1 cellular context compared by ENCODE assay signal in genomic region chr20:58559368-58559729, GRCh38.
TF ChIP-seq lines count a peak whose summit lies in the region.

No MANE protein-coding gene starts in this region.

TF ChIP-seq in SK-N-SH treated with all-trans-retinoic acid at 6 μM for 48 hours, 23 proteins besides CTCF, POLR2A, EP300 and RAD21 (continued from another document):
- TF ChIP-seq CREB5 (CRISPR knock-in tag; IDR thresholded peaks at IDR 0.05; ENCODE audit: low read depth) (no peak), ESRRG (CRISPR knock-in tag; IDR thresholded peaks at IDR 0.05) (no peak), OSR1 (CRISPR knock-in tag; IDR thresholded peaks at IDR 0.05) (no peak), ZFP30 (CRISPR knock-in tag; IDR thresholded peaks at IDR 0.05) (no peak), ZNF8 (CRISPR knock-in tag; IDR thresholded peaks at IDR 0.05) (no peak), ISL1 (CRISPR knock-in tag; IDR thresholded peaks at IDR 0.05) (no peak), POU6F1 (CRISPR knock-in tag; IDR thresholded peaks at IDR 0.05; ENCODE audit: borderline replicate concordance, low read depth) (no peak), ZNF70 (CRISPR knock-in tag; IDR thresholded peaks at IDR 0.05) (no peak), ZFP3 (CRISPR knock-in tag; IDR thresholded peaks at IDR 0.05) (no peak)
